In genomic region chr14:68956728-68957127, GRCh38 we compare ENCODE assay signal across 16 cellular contexts. TPM values are rescaled to one million over a fixed set of nuclear protein-coding genes. Genes with fewer than 3 reads are reported as not detected.
A peak's percentile ranks its signal among the peaks of the same experiment; 100 is the strongest.
DNase-seq lines count a peak whose midpoint lies in the region; ATAC-seq lines count a peak whose summit lies in the region.
"Had no signal": no experiment of that assay in that cellular context is flagged by ENCODE, and none has a peak within 500 bp of the region (broad histone marks: within the 10 kb centered on the region; RNA-seq: fewer than 3 reads in every experiment).

No MANE protein-coding gene starts in this region.

- peaks cover 40 to 44% of the 10 kb centered on the region in 2 experiments for H3K4me1 ChIP-seq in trophoblast cell (ENCODE audit: control insufficient read depth in 1 of 2, insufficient read depth in 2 of 2, low read length in 2 of 2)

- H4K91ac ChIP-seq in trophoblast cell (ENCODE audit: low read depth, low read length): no peak overlapping the region

- no peaks in the 10 kb centered on the region for H3K9me3 ChIP-seq in trophoblast cell (ENCODE audit: insufficient read depth, low read depth, low read length)
- H3K9me3 ChIP-seq: heart left ventricle had no signal

- H3K79me2 ChIP-seq in trophoblast cell (ENCODE audit: control insufficient read depth, insufficient read depth, low read length, poor library complexity): peaks cover 65% of the 10 kb centered on the region

- no peak overlapping the region for H2BK120ac ChIP-seq in trophoblast cell (ENCODE audit: insufficient read depth, low read length, poor library complexity)

- H3K14ac ChIP-seq in trophoblast cell (ENCODE audit: low read length): no peak overlapping the region

- no peak overlapping the region for H4K12ac ChIP-seq in trophoblast cell (ENCODE audit: low read depth, low read length)

- H3K36me3 ChIP-seq in trophoblast cell (ENCODE audit: control insufficient read depth in 1 of 2, insufficient read depth in 2 of 2, low read length in 2 of 2): peaks cover 34 to 47% of the 10 kb centered on the region in 2 experiments

- no peak overlapping the region for H2BK12ac ChIP-seq in trophoblast cell (ENCODE audit: low read length)

- no peak overlapping the region for H4K8ac ChIP-seq in trophoblast cell (ENCODE audit: low read depth, low read length)

- no peak overlapping the region for H2AK5ac ChIP-seq in trophoblast cell (ENCODE audit: low read length)

- no peak overlapping the region for H3K9ac ChIP-seq in trophoblast cell (ENCODE audit: low read length)

- peak overlapping the region; percentile 97 for H3K4ac ChIP-seq in trophoblast cell (ENCODE audit: low read depth, low read length)

- no peak overlapping the region for H2BK5ac ChIP-seq in trophoblast cell (ENCODE audit: low read depth, low read length, poor library complexity)

- peak; percentile 64 for DNase-seq in AG20443 (ENCODE audit: low spot score)
- DNase-seq in LHCN-M2 (ENCODE audit: low read depth): peak; percentile 80
- DNase-seq in epidermal melanocyte (ENCODE audit: insufficient read length, low spot score): peak; percentile 60
- DNase-seq in trophoblast cell: no peak
- DNase-seq in DMS79 treated with DMSO at 0.1 percent for 48 hours (lab: John Stamatoyannopoulos, UW): no peak
- DNase-seq in NCI-H774 (lab: John Stamatoyannopoulos, UW): no peak
- DNase-seq in SW480 (ENCODE audit: low spot score): no peak
- DNase-seq: activated CD4-positive, alpha-beta T cell treated with anti-CD3 and anti-CD28 coated beads for 4 hours; activated effector memory CD4-positive, alpha-beta T cell treated with anti-CD3 and anti-CD28 coated beads, Interleukin-2, amount 50 U/mL, for 16 hours; dermis blood vessel endothelial cell; GOT3; NCI-H187 treated with DMSO at 0.1 percent for 48 hours; occipital lobe had no signal

- no peak overlapping the region for H3K27ac ChIP-seq in trophoblast cell (ENCODE audit: low read depth, low read length)

- no peak overlapping the region for H3K4me3 ChIP-seq in trophoblast cell (ENCODE audit: low read depth, low read length)
- H3K4me3 ChIP-seq: heart left ventricle had no signal

- H3K79me1 ChIP-seq in trophoblast cell (ENCODE audit: low read length): peaks cover 10% of the 10 kb centered on the region

- H2AFZ ChIP-seq in trophoblast cell (ENCODE audit: insufficient read depth, low read length, poor library complexity): peak overlapping the region; percentile 17

- ATAC-seq in GM18867 (IDR thresholded peaks at IDR 0.05; ENCODE audit: unreplicated experiment): no peak
- ATAC-seq: heart left ventricle, left lobe of liver had no signal

- WGBS in trophoblast cell (ENCODE audit: extremely low coverage, insufficient coverage, insufficient read length): no CpG with 5 or more reads among the region's 3 CpGs

- H3K4me2 ChIP-seq in trophoblast cell (ENCODE audit: low read length): no peak overlapping the region

- H3K23ac ChIP-seq in trophoblast cell (ENCODE audit: low read length): no peak overlapping the region

- no peak overlapping the region for H3K18ac ChIP-seq in trophoblast cell (ENCODE audit: low read length)

- no peaks in the 10 kb centered on the region for H3K27me3 ChIP-seq in trophoblast cell (ENCODE audit: insufficient read depth, low read length)
- H3K27me3 ChIP-seq: heart left ventricle had no signal

RNA-seq across cellular contexts. Expression of gene ACTN1, which starts 22.4 kb away (rescaled TPM):
- total RNA-seq in LHCN-M2 (2014; rRNA removed): 292 and 318 TPM in 2 replicates
- 584 TPM for polyA plus RNA-seq in LHCN-M2 (2012)
- polyA plus RNA-seq in trophoblast cell (2013): 427 and 440 TPM in 2 replicates

Comparison
In these comparisons a context has a peak if more than half of its experiments do, and no peak if none do; other contexts are left out.
1. DNase-seq: peak in AG20443 (single experiment), LHCN-M2 (single experiment) and epidermal melanocyte (single experiment); none in trophoblast cell (0 of 2), DMS79 treated with DMSO at 0.1 percent for 48 hours (single experiment), NCI-H774 (single experiment) and SW480 (single experiment).